Comparison of ENCODE assay signal across 19 cellular contexts in the genomic region with DNA sequence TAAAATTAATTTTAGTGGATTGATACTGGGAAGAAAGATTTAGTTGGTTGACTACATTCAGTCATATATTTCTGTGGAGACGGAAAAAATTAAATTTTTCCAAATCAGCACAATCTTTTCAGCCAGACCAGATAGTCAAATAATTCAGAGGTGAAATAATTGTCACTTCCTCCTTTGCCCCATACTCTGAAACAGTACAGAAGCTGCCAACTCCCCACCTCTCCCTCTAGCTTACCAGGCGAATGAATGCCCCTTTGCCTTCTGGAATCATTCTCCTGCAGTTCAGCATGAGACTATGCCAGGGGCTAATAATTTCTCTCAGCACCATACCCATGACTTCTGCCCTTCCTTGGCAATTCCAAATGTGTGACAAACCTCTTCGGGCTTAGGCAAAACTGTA. TPM values are rescaled to one million over a fixed set of nuclear protein-coding genes. Genes with fewer than 3 reads are reported as not detected.
DNase-seq lines count a peak whose midpoint lies in the region; ATAC-seq and TF ChIP-seq lines count a peak whose summit lies in the region.
"Had no signal": no experiment of that assay in that cellular context is flagged by ENCODE, and none has a peak within 500 bp of the region (broad histone marks: within the 10 kb centered on the region; RNA-seq: fewer than 3 reads in every experiment).

No MANE protein-coding gene starts in this region.

- peaks cover 71% of the 10 kb centered on the region for H3K4me1 Mint-ChIP-seq in glutamatergic neuron (ENCODE audit: low read depth, unreplicated experiment)
- no peaks in the 10 kb centered on the region for H3K4me1 Mint-ChIP-seq in activated T-cell treated with anti-CD3 and anti-CD28 coated beads, Interleukin-2, amount 50 U/mL, for 4 hours (ENCODE audit: low read depth)

- no peaks in the 10 kb centered on the region for H3K9me3 ChIP-seq in BLaER1 treated with 17β-estradiol and CSF1 and Interleukin-3, amounts not matched to agents 10 nM and 100 nM (replicated peaks in 1 of 11)
- H3K9me3 ChIP-seq in OCI-LY7 (ENCODE audit: low read length) (no peaks in the 10 kb centered on the region), subcutaneous abdominal adipose tissue (ENCODE audit: control insufficient read depth in 5 of 5, low read length in 5 of 5) (no peaks in the 10 kb centered on the region)
- H3K9me3 ChIP-seq: A549, Peyer's patch, SK-N-SH had no signal

- H3K79me2 ChIP-seq in OCI-LY7 (ENCODE audit: insufficient read depth, low read depth, low read length): peaks cover 36% of the 10 kb centered on the region; the same call in 1 of the 2 replicates

- H3K9me3 Mint-ChIP-seq in glutamatergic neuron (ENCODE audit: unreplicated experiment): peaks cover 12% of the 10 kb centered on the region
- no peaks in the 10 kb centered on the region for H3K9me3 Mint-ChIP-seq in activated T-cell treated with anti-CD3 and anti-CD28 coated beads, Interleukin-2, amount 50 U/mL, for 4 hours

- H3K27me3 Mint-ChIP-seq in glutamatergic neuron (ENCODE audit: unreplicated experiment): peaks cover 10% of the 10 kb centered on the region
- peaks cover 33% of the 10 kb centered on the region for H3K27me3 Mint-ChIP-seq in activated T-cell treated with anti-CD3 and anti-CD28 coated beads, Interleukin-2, amount 50 U/mL, for 4 hours (ENCODE audit: low read depth)

- peaks cover 0 to 99% (median 69%) of the 10 kb centered on the region in 11 experiments; a peak in 13 of 22 replicates for H4K20me1 ChIP-seq in BLaER1 treated with 17β-estradiol and CSF1 and Interleukin-3, amounts not matched to agents 10 nM and 100 nM
- no peaks in the 10 kb centered on the region for H4K20me1 ChIP-seq in OCI-LY7 (ENCODE audit: insufficient read depth, low read length)

- CTCF ChIA-PET in OCI-LY7 (lab: Charles Lee; ENCODE audit: unreplicated experiment): interaction anchor here (0.6 kb wide), 1 partner anchor 36 kb away, joined by 3 read pairs; no protein-coding TSS in a partner anchor

- DNase-seq in OCI-LY7 (ENCODE audit: low spot score) (no peak), glutamatergic neuron (no peak), Ammon's horn (ENCODE audit: low spot score) (no peak), T-helper 9 cell (no peak)
- no peak for DNase-seq in activated T-cell treated with anti-CD3 and anti-CD28 coated beads, Interleukin-2, amount 50 U/mL, for 4 hours
- DNase-seq: CD4-positive, CD25-positive, alpha-beta regulatory T cell; KBM-7; NCI-H1048; NCI-H1436 treated with DMSO at 0.1 percent for 48 hours; NCI-H2081; NCI-H524; Peyer's patch; Right ventricle myocardium superior; SK-N-SH had no signal

- H3K27ac ChIP-seq in BLaER1 treated with 17β-estradiol and CSF1 and Interleukin-3, amounts not matched to agents 10 nM and 100 nM: peak overlapping the region in 4 of 11 experiments; percentile 21 to 31 (median 28); a peak in 5 of 22 replicates
- H3K27ac ChIP-seq in OCI-LY7 (ENCODE audit: low read depth, low read length, poor library complexity, severe bottlenecking) (no peak overlapping the region), subcutaneous abdominal adipose tissue (ENCODE audit: low read depth, low read length) (peak overlapping the region; percentile 96)
- H3K27ac ChIP-seq: A549, Peyer's patch had no signal

- H3K9ac ChIP-seq in BLaER1 treated with 17β-estradiol and CSF1 and Interleukin-3, amounts not matched to agents 10 nM and 100 nM: 0 out of 22 replicates have a peak overlapping the region, but pooled peaks of 1 of the 11 experiments have one; percentile 6
- peak overlapping the region in 2 of 5 donors; percentile 35 to 40 for H3K9ac ChIP-seq in subcutaneous abdominal adipose tissue (ENCODE audit: low read length in 5 of 5)
- H3K9ac ChIP-seq: SK-N-SH had no signal

- H3K4me3 Mint-ChIP-seq in glutamatergic neuron (ENCODE audit: unreplicated experiment): peak overlapping the region; percentile 3
- no peak overlapping the region for H3K4me3 Mint-ChIP-seq in activated T-cell treated with anti-CD3 and anti-CD28 coated beads, Interleukin-2, amount 50 U/mL, for 4 hours
- H3K4me3 Mint-ChIP-seq: CD4-positive, CD25-positive, alpha-beta regulatory T cell had no signal

- no peak for TF ChIP-seq CTCF in OCI-LY7 (conservative IDR thresholded peaks at IDR 0.05; ENCODE audit: low read length)
- no peak for TF ChIP-seq CTCF in glutamatergic neuron (IDR thresholded peaks at IDR 0.05; ENCODE audit: partially characterized antibody, unreplicated experiment)

- BruUV-seq in OCI-LY7 (replicated peaks; lab: Mats Ljungman, UMichigan): no TSS peak

- H3K27me3 ChIP-seq in BLaER1 treated with 17β-estradiol and CSF1 and Interleukin-3, amounts not matched to agents 10 nM and 100 nM: no peaks in the 10 kb centered on the region
- H3K27me3 ChIP-seq in subcutaneous abdominal adipose tissue (ENCODE audit: control insufficient read depth in 5 of 5, insufficient read depth in 4 of 5, low read length in 5 of 5): no peaks in the 10 kb centered on the region

- intact Hi-C loops in OCI-LY7 (cut with micrococcal nuclease; ENCODE audit: unreplicated experiment): no loop called here

- H3K36me3 Mint-ChIP-seq in glutamatergic neuron (ENCODE audit: unreplicated experiment): no peaks in the 10 kb centered on the region
- no peaks in the 10 kb centered on the region for H3K36me3 Mint-ChIP-seq in activated T-cell treated with anti-CD3 and anti-CD28 coated beads, Interleukin-2, amount 50 U/mL, for 4 hours (ENCODE audit: insufficient read depth)
- H3K36me3 Mint-ChIP-seq: CD4-positive, CD25-positive, alpha-beta regulatory T cell had no signal

- H3K4me2 ChIP-seq in BLaER1 treated with 17β-estradiol and CSF1 and Interleukin-3, amounts not matched to agents 10 nM and 100 nM: peak overlapping the region; percentile 36 to 95 (median 83); a peak in 19 of 22 replicates
- H3K4me2 ChIP-seq in OCI-LY7 (ENCODE audit: low read length): peak overlapping the region; percentile 24; the same call in 1 of the 2 replicates
- H3K4me2 ChIP-seq: A549, SK-N-SH had no signal

- no peak overlapping the region for H2AFZ ChIP-seq in OCI-LY7 (ENCODE audit: low read length)

- H3K4me1 ChIP-seq in BLaER1 treated with 17β-estradiol and CSF1 and Interleukin-3, amounts not matched to agents 10 nM and 100 nM: peaks cover 78 to 99% (median 93%) of the 10 kb centered on the region in 10 experiments
- H3K4me1 ChIP-seq in OCI-LY7 (ENCODE audit: insufficient read depth, low read length, poor library complexity, severe bottlenecking) (peaks cover 84% of the 10 kb centered on the region), subcutaneous abdominal adipose tissue (ENCODE audit: control insufficient read depth in 5 of 5, insufficient read depth in 5 of 5, low read length in 5 of 5) (peaks cover 13 to 83% (median 61%) of the 10 kb centered on the region in 5 donors)
- H3K4me1 ChIP-seq: A549, Peyer's patch had no signal

- ATAC-seq in activated T-cell treated with anti-CD3 and anti-CD28 coated beads, Interleukin-2, amount 50 U/mL, for 4 hours: no peak
- no peak for ATAC-seq in HG02588 (IDR thresholded peaks at IDR 0.05; ENCODE audit: unreplicated experiment)
- ATAC-seq: A549, HCT116 had no signal

- H3K36me3 ChIP-seq in BLaER1 treated with 17β-estradiol and CSF1 and Interleukin-3, amounts not matched to agents 10 nM and 100 nM: peaks cover 0 to 93% (median 62%) of the 10 kb centered on the region in 11 experiments; a peak in 15 of 22 replicates
- H3K36me3 ChIP-seq in OCI-LY7 (ENCODE audit: insufficient read depth, low read length): peaks cover 27% of the 10 kb centered on the region
- H3K36me3 ChIP-seq in subcutaneous abdominal adipose tissue (ENCODE audit: control insufficient read depth in 5 of 5, insufficient read depth in 5 of 5, low read length in 5 of 5): peaks cover 0 to 8% (median 4%) of the 10 kb centered on the region in 5 donors
- H3K36me3 ChIP-seq: Peyer's patch had no signal

- H3K4me3 ChIP-seq in BLaER1 treated with 17β-estradiol and CSF1 and Interleukin-3, amounts not matched to agents 10 nM and 100 nM: no peak overlapping the region
- H3K4me3 ChIP-seq in OCI-LY7 (ENCODE audit: low read depth, low read length, poor library complexity, severe bottlenecking) (no peak overlapping the region), subcutaneous abdominal adipose tissue (ENCODE audit: low read depth in 1 of 5, low read length in 5 of 5) (no peak overlapping the region)
- H3K4me3 ChIP-seq: A549, Peyer's patch had no signal

- no peaks in the 10 kb centered on the region for H3K9me2 ChIP-seq in OCI-LY7 (ENCODE audit: insufficient read depth, low read length)
- H3K9me2 ChIP-seq: SK-N-SH had no signal

- POLR2A ChIA-PET in OCI-LY7 (lab: Charles Lee): interaction anchor here (0.7 to 1.7 kb wide), 2 partner anchors 32 to 272 kb away, joined by 3 read pairs; no protein-coding TSS in a partner anchor

- H3K27ac Mint-ChIP-seq in glutamatergic neuron (ENCODE audit: unreplicated experiment): peak overlapping the region; percentile 22
- H3K27ac Mint-ChIP-seq: CD4-positive, CD25-positive, alpha-beta regulatory T cell had no signal

RNA-seq across cellular contexts. Expression of a gene that starts 43.5 kb away (rescaled TPM):
- 20.3 and 26.3 TPM in 2 replicates for total RNA-seq in OCI-LY7 (2014; rRNA removed; shearing (Covaris generic))
- total RNA-seq in OCI-LY7 (2022) (43.1 and 47.1 TPM in 2 replicates), glutamatergic neuron (ENCODE audit: unreplicated experiment) (412 TPM)
- under 1 TPM; 0.20 to 0.92 (median 0.37) TPM for total RNA-seq in activated T-cell treated with anti-CD3 and anti-CD28 coated beads, Interleukin-2, amount 50 U/mL, for 4 hours

Comparison
In these comparisons a context has a peak if more than half of its experiments do, and no peak if none do; other contexts are left out.
1. RNA of a gene that starts 43.5 kb away (total RNA-seq): 412 TPM in glutamatergic neuron (single experiment) and 20.3 to 47.1 TPM in OCI-LY7; 0.20 to 0.92 TPM in activated T-cell treated with anti-CD3 and anti-CD28 coated beads, Interleukin-2, amount 50 U/mL, for 4 hours; every median in the first group is over 10 times any median in the second.